1 cellular context compared by ENCODE assay signal in genomic region chr16:27103954-27104353, GRCh38.
TF ChIP-seq lines count a peak whose summit lies in the region.

No MANE protein-coding gene starts in this region.

TF ChIP-seq in HepG2, 621 proteins besides CTCF, POLR2A, EP300 and RAD21 (continued from another document):
- TF ChIP-seq NR0B2 (CRISPR knock-in tag; IDR thresholded peaks at IDR 0.05) (no peak), SPEN (CRISPR knock-in tag; IDR thresholded peaks at IDR 0.05; ENCODE audit: low read depth) (no peak), HINFP (CRISPR knock-in tag; IDR thresholded peaks at IDR 0.05; ENCODE audit: low read depth) (no peak), NCOA2 (CRISPR knock-in tag; IDR thresholded peaks at IDR 0.05) (no peak)
TF ChIP-seq in HepG2: peak in this region for 2.
